In the genomic region with DNA sequence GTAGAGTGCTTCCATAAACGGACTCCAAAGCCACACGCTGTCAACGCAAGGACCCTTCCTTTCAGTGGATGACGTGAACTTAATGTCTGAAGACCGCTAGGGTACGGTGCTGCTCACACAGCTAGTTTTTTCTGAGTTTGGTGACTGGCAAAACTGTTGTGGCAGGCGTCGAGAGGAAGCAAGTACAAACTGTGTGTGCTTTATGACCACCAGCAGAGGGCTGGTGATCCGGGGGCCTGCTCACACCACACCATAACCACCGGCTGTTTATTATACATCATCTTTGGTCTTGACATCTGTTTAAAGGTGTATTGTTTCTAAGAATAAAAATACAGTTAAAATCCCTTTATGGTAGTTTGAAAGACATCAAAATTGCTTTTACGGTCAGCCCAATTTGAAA, we compare ENCODE assay signal across 1 cellular context.
TF ChIP-seq lines count a peak whose summit lies in the region.

No MANE protein-coding gene starts in this region.

TF ChIP-seq in H1, 55 proteins besides CTCF, POLR2A, EP300 and RAD21:
- TF ChIP-seq TAF1 (IDR thresholded peaks at IDR 0.05; ENCODE audit: low read depth, low read length) (no peak), ZNF274 (IDR thresholded peaks at IDR 0.05; ENCODE audit: borderline replicate concordance, extremely low read depth, low read length) (no peak), HDAC6 (IDR thresholded peaks at IDR 0.05; ENCODE audit: low read depth, low read length) (no peak), JUN (IDR thresholded peaks at IDR 0.05; ENCODE audit: low read depth, low read length) (no peak), BRCA1 (IDR thresholded peaks at IDR 0.05; ENCODE audit: low read depth, low read length) (no peak), YY1 (IDR thresholded peaks at IDR 0.05; ENCODE audit: low read depth, low read length) (no peak), CEBPB (IDR thresholded peaks at IDR 0.05; ENCODE audit: low read depth, low read length) (no peak), TEAD4 (IDR thresholded peaks at IDR 0.05; ENCODE audit: low read depth, low read length) (no peak), SAP30 (IDR thresholded peaks at IDR 0.05; ENCODE audit: insufficient read depth, insufficient replicate concordance, low read length) (no peak), CBX8 (IDR thresholded peaks at IDR 0.05; ENCODE audit: borderline replicate concordance, low read depth, low read length) (no peak), HDAC2 (IDR thresholded peaks at IDR 0.05; ENCODE audit: borderline replicate concordance in 1 of 2, low read depth in 2 of 2, low read length in 2 of 2) (no peak), JUND (IDR thresholded peaks at IDR 0.05; ENCODE audit: low read length) (no peak), KDM1A (IDR thresholded peaks at IDR 0.05; ENCODE audit: borderline replicate concordance, low read length) (no peak), SP1 (IDR thresholded peaks at IDR 0.05; ENCODE audit: low read depth, low read length) (no peak), CREB1 (IDR thresholded peaks at IDR 0.05) (no peak), POU5F1 (IDR thresholded peaks at IDR 0.05; ENCODE audit: low read depth, low read length) (no peak), TBP (IDR thresholded peaks at IDR 0.05; ENCODE audit: low read depth, low read length) (no peak)
- TF ChIP-seq, protein P1, sequence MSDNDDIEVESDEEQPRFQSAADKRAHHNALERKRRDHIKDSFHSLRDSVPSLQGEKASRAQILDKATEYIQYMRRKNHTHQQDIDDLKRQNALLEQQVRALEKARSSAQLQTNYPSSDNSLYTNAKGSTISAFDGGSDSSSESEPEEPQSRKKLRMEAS (IDR thresholded peaks at IDR 0.05), result no peak
- TF ChIP-seq, protein P2, sequence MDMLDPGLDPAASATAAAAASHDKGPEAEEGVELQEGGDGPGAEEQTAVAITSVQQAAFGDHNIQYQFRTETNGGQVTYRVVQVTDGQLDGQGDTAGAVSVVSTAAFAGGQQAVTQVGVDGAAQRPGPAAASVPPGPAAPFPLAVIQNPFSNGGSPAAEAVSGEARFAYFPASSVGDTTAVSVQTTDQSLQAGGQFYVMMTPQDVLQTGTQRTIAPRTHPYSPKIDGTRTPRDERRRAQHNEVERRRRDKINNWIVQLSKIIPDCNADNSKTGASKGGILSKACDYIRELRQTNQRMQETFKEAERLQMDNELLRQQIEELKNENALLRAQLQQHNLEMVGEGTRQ (IDR thresholded peaks at IDR 0.05; ENCODE audit: low read length), result no peak
TF ChIP-seq in H1: peak in this region for 0.
